In genomic region chr14:72024043-72024407, GRCh38 we compare ENCODE assay signal across 9 cellular contexts.
DNase-seq lines count a peak whose midpoint lies in the region; ATAC-seq and TF ChIP-seq lines count a peak whose summit lies in the region.
"Had no signal": no experiment of that assay in that cellular context is flagged by ENCODE, and none has a peak within 500 bp of the region (broad histone marks: within the 10 kb centered on the region; RNA-seq: fewer than 3 reads in every experiment).

No MANE protein-coding gene starts in this region.

- TF ChIP-seq CTCF in fibroblast of the aortic adventitia (IDR thresholded peaks at IDR 0.05; ENCODE audit: insufficient read depth, low read length): peak; percentile 15
- peak; percentile 71 for TF ChIP-seq CTCF in retinal pigment epithelial cell (conservative IDR thresholded peaks at IDR 0.05; ENCODE audit: low read depth, low read length)

- no peak overlapping the region for H3K27ac Mint-ChIP-seq in activated CD4-positive, alpha-beta T cell treated with anti-CD3 and anti-CD28 coated beads, Interleukin-2, amount 10 ng/mL, durations not matched to agents 24 days and 14 days

- no peaks in the 10 kb centered on the region for H3K9me3 Mint-ChIP-seq in activated CD4-positive, alpha-beta T cell treated with anti-CD3 and anti-CD28 coated beads, Interleukin-2, amount 10 ng/mL, durations not matched to agents 24 days and 14 days

- H3K27me3 Mint-ChIP-seq in activated CD4-positive, alpha-beta T cell treated with anti-CD3 and anti-CD28 coated beads, Interleukin-2, amount 10 ng/mL, durations not matched to agents 24 days and 14 days: peaks cover 17% of the 10 kb centered on the region

- DNase-seq in NCI-H1105 treated with DMSO at 0.1 percent for 48 hours (lab: John Stamatoyannopoulos, UW) (peak; percentile 27), NCI-H1105 (lab: John Stamatoyannopoulos, UW) (no peak), NCI-H1694 (lab: John Stamatoyannopoulos, UW) (peak; percentile 30), fibroblast of the aortic adventitia (ENCODE audit: low read depth) (peak; percentile 7), retinal pigment epithelial cell (ENCODE audit: low read depth) (peak; percentile 11), 8988T (no peak)
- DNase-seq in activated CD4-positive, alpha-beta T cell treated with anti-CD3 and anti-CD28 coated beads, Interleukin-2, amount 10 ng/mL, durations not matched to agents 24 days and 14 days: peak; percentile 83

- H3K4me3 ChIP-seq in fibroblast of the aortic adventitia (ENCODE audit: low read depth, low read length) (no peak overlapping the region), retinal pigment epithelial cell (ENCODE audit: low read length) (no peak overlapping the region)
- H3K4me3 ChIP-seq: BLaER1 treated with 17β-estradiol and CSF1 and Interleukin-3, amounts not matched to agents 10 nM and 100 nM had no signal

- intact Hi-C loops in activated CD4-positive, alpha-beta T cell treated with anti-CD3 and anti-CD28 coated beads, Interleukin-2, amount 10 ng/mL, durations not matched to agents 24 days and 14 days (cut with micrococcal nuclease): loop anchor here (2.0 kb wide), 1 partner anchor 269 kb away; no protein-coding TSS in a partner anchor

- H3K36me3 Mint-ChIP-seq in activated CD4-positive, alpha-beta T cell treated with anti-CD3 and anti-CD28 coated beads, Interleukin-2, amount 10 ng/mL, durations not matched to agents 24 days and 14 days (ENCODE audit: low read depth): no peaks in the 10 kb centered on the region

- H3K4me1 Mint-ChIP-seq in activated CD4-positive, alpha-beta T cell treated with anti-CD3 and anti-CD28 coated beads, Interleukin-2, amount 10 ng/mL, durations not matched to agents 24 days and 14 days: peaks cover 10% of the 10 kb centered on the region

- no peak for ATAC-seq in GM21723 (IDR thresholded peaks at IDR 0.05; ENCODE audit: unreplicated experiment)

- no peak overlapping the region for H3K4me3 Mint-ChIP-seq in activated CD4-positive, alpha-beta T cell treated with anti-CD3 and anti-CD28 coated beads, Interleukin-2, amount 10 ng/mL, durations not matched to agents 24 days and 14 days

Comparison
In these comparisons a context has a peak if more than half of its experiments do, and no peak if none do; other contexts are left out.
1. DNase-seq: peak in NCI-H1105 treated with DMSO at 0.1 percent for 48 hours (single experiment), NCI-H1694 (single experiment), activated CD4-positive, alpha-beta T cell treated with anti-CD3 and anti-CD28 coated beads, Interleukin-2, amount 10 ng/mL, durations not matched to agents 24 days and 14 days (single experiment), fibroblast of the aortic adventitia (single experiment) and retinal pigment epithelial cell (single experiment); none in NCI-H1105 (single experiment) and 8988T (single experiment).